ENCODE assay signal across 10 cellular contexts in the genomic region with DNA sequence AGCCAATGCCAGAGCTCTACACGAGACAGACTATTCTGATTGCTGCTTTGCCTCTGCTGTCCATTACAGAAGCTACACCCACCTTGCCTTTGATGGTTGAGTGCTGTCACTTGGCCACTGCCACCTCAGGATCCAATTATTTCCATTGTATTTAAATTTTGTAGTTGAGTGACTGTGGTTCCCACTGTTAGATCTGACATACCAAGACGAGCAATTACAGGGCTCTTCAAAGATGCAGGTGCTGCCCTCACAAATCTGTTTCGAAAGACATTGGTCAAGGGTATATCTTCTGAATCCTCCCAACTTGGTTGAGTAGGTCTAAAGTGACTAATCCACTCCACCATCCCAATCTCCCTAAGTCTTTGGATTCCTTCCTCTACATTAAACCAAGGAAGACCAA. TPM values are rescaled to one million over a fixed set of nuclear protein-coding genes. Genes with fewer than 3 reads are reported as not detected.
"Had no signal": no experiment of that assay in that cellular context is flagged by ENCODE, and none has a peak within 500 bp of the region (broad histone marks: within the 10 kb centered on the region; RNA-seq: fewer than 3 reads in every experiment).

No MANE protein-coding gene starts in this region.

RNA-seq across cellular contexts. Expression of a gene that starts 57.4 kb away (rescaled TPM):
- total RNA-seq: activated B cell treated with CpG ODN at 0.5 μM for 24 hours; activated CD4-positive, alpha-beta memory T cell treated with anti-CD3 and anti-CD28 coated beads for 36 hours; activated CD4-positive, alpha-beta memory T cell treated with anti-CD3 and anti-CD28 coated beads, Interleukin-2, amount 10 ng/mL, durations not matched to agents 7 days and 5 days; activated CD4-positive, alpha-beta T cell treated with anti-CD3 and anti-CD28 coated beads for 36 hours; activated CD4-positive, alpha-beta T cell treated with anti-CD3 and anti-CD28 coated beads, Interleukin-2, amount 10 ng/mL, durations not matched to agents 24 days and 14 days; activated CD4-positive, alpha-beta T cell treated with anti-CD3 and anti-CD28 coated beads, Interleukin-2, amount 10 ng/mL, durations not matched to agents 7 days and 5 days; activated CD8-positive, alpha-beta memory T cell treated with anti-CD3 and anti-CD28 coated beads for 36 hours; activated CD8-positive, alpha-beta T cell treated with anti-CD3 and anti-CD28 coated beads, Interleukin-2, amount 10 ng/mL, durations not matched to agents 7 days and 5 days; T-helper 1 cell treated with Interleukin-12 subunit alpha and Interleukin-12 subunit beta and Interleukin-4 antibody, amounts not matched to agents 30 ng/mL and 1 ng/mL, for 36 hours; T-helper 2 cell treated with Interferon-gamma antibody and Interleukin-4, amounts not matched to agents 100 ng/mL and 5 ng/mL, for 36 hours had no signal
